16 cellular contexts compared by ENCODE assay signal in the genomic region with DNA sequence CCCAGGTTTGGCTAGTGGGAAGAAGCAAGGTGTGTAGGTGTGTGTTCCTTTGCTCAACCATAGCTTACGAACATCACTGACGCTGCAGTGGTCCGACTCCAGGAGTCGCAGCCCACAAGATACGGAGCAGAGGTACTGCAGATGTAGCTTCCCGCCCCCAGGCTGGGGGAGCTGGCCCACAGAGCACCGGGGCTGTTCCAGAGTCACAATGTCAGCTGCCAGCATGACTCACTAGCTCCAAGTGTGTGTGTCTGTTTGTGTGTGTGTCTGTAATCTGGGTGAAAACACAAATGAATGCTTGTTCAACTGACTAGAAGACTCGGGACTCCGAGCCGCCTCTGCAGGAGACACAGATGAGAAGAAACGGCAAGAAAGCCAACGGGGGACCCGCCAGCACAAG. TPM values are rescaled to one million over a fixed set of nuclear protein-coding genes. Genes with fewer than 3 reads are reported as not detected.
DNase-seq lines count a peak whose midpoint lies in the region; ATAC-seq, FAIRE-seq and TF ChIP-seq lines count a peak whose summit lies in the region.
"Had no signal": no experiment of that assay in that cellular context is flagged by ENCODE, and none has a peak within 500 bp of the region (broad histone marks: within the 10 kb centered on the region; RNA-seq: fewer than 3 reads in every experiment).

No MANE protein-coding gene starts in this region.

- CTCF ChIA-PET in activated CD8-positive, alpha-beta T cell treated with anti-CD3 and anti-CD28 coated beads for 36 hours (lab: Charles Lee): no interaction called here

- ATAC-seq in foreskin keratinocyte (peak; percentile 47), mucosa of descending colon (peak; percentile 10), thoracic aorta (ENCODE audit: insufficient number of reproducible peaks, low FRiP score, low read depth) (peak; percentile 19)
- ATAC-seq in activated CD8-positive, alpha-beta T cell treated with anti-CD3 and anti-CD28 coated beads for 36 hours: no peak
- ATAC-seq: SK-N-SH treated with all-trans-retinoic acid at 6 μM for 48 hours had no signal

- no peak for TF ChIP-seq CTCF in astrocyte (IDR thresholded peaks at IDR 0.05; ENCODE audit: insufficient read depth, low read depth, low read length)
- TF ChIP-seq CTCF in foreskin keratinocyte (conservative IDR thresholded peaks at IDR 0.05): no peak
- no peak for TF ChIP-seq CTCF in mucosa of descending colon (IDR thresholded peaks at IDR 0.05)
- TF ChIP-seq CTCF in thoracic aorta (IDR thresholded peaks at IDR 0.05): no peak
- TF ChIP-seq CTCF in neural progenitor cell (IDR thresholded peaks at IDR 0.05): no peak
- no peak for TF ChIP-seq CTCF in activated CD8-positive, alpha-beta T cell treated with anti-CD3 and anti-CD28 coated beads for 36 hours (IDR thresholded peaks at IDR 0.05)

- peak overlapping the region; percentile 30 for H3K4me3 Mint-ChIP-seq in astrocyte (ENCODE audit: unreplicated experiment)
- H3K4me3 Mint-ChIP-seq in neural progenitor cell: no peak overlapping the region
- H3K4me3 Mint-ChIP-seq in activated CD8-positive, alpha-beta T cell treated with anti-CD3 and anti-CD28 coated beads for 36 hours: no peak overlapping the region
- H3K4me3 Mint-ChIP-seq: memory B cell had no signal

- no peak overlapping the region for H3K4me3 ChIP-seq in astrocyte (ENCODE audit: insufficient read depth, low read depth, low read length)
- H3K4me3 ChIP-seq in mucosa of descending colon: no peak overlapping the region
- no peak overlapping the region for H3K4me3 ChIP-seq in thoracic aorta
- H3K4me3 ChIP-seq in neural progenitor cell: no peak overlapping the region
- H3K4me3 ChIP-seq: HAP-1 had no signal

- H4K20me1 ChIP-seq in astrocyte (ENCODE audit: insufficient read depth, low read length) (no peaks in the 10 kb centered on the region), neural progenitor cell (ENCODE audit: low read depth) (no peaks in the 10 kb centered on the region)

- intact Hi-C loops in mucosa of descending colon (cut with DNase I, micrococcal nuclease): no loop called here
- intact Hi-C loops in activated CD8-positive, alpha-beta T cell treated with anti-CD3 and anti-CD28 coated beads for 36 hours (cut with micrococcal nuclease): no loop called here

- no peaks in the 10 kb centered on the region for H3K36me3 ChIP-seq in astrocyte (ENCODE audit: insufficient read depth, low read length)
- no peaks in the 10 kb centered on the region for H3K36me3 ChIP-seq in mucosa of descending colon (ENCODE audit: low read depth)
- H3K36me3 ChIP-seq in thoracic aorta: no peaks in the 10 kb centered on the region
- peaks cover 5% of the 10 kb centered on the region for H3K36me3 ChIP-seq in neural progenitor cell
- H3K36me3 ChIP-seq: HAP-1 had no signal

- no peaks in the 10 kb centered on the region for H3K4me1 ChIP-seq in astrocyte (ENCODE audit: insufficient read depth, low read length)
- peaks cover 20% of the 10 kb centered on the region for H3K4me1 ChIP-seq in foreskin keratinocyte
- no peaks in the 10 kb centered on the region for H3K4me1 ChIP-seq in mucosa of descending colon (ENCODE audit: low read depth)
- no peaks in the 10 kb centered on the region for H3K4me1 ChIP-seq in thoracic aorta (ENCODE audit: control insufficient read depth in 1 of 2, low read depth in 2 of 2)
- H3K4me1 ChIP-seq in neural progenitor cell: peaks cover 5% of the 10 kb centered on the region
- H3K4me1 ChIP-seq: HAP-1 had no signal

- H3K27ac Mint-ChIP-seq in astrocyte (ENCODE audit: unreplicated experiment): peak overlapping the region; percentile 50
- H3K27ac Mint-ChIP-seq in neural progenitor cell: no peak overlapping the region
- H3K27ac Mint-ChIP-seq in activated CD8-positive, alpha-beta T cell treated with anti-CD3 and anti-CD28 coated beads for 36 hours: no peak overlapping the region
- H3K27ac Mint-ChIP-seq: memory B cell had no signal

- H3K27me3 ChIP-seq in astrocyte (ENCODE audit: insufficient read depth, low read length) (peaks cover 4% of the 10 kb centered on the region), foreskin keratinocyte (peaks cover 21% of the 10 kb centered on the region), thoracic aorta (replicated peaks; ENCODE audit: insufficient read depth) (no peaks in the 10 kb centered on the region), neural progenitor cell (no peaks in the 10 kb centered on the region)

- no peaks in the 10 kb centered on the region for H3F3A ChIP-seq in neural progenitor cell (ENCODE audit: low read depth)

- H2AFZ ChIP-seq in astrocyte (ENCODE audit: low read depth, low read length): no peak overlapping the region
- no peak overlapping the region for H2AFZ ChIP-seq in neural progenitor cell (replicated peaks)

- POLR2A ChIA-PET in activated CD8-positive, alpha-beta T cell treated with anti-CD3 and anti-CD28 coated beads for 36 hours (lab: Charles Lee): no interaction called here

- H3K27ac ChIP-seq in astrocyte (ENCODE audit: low read depth, low read length) (no peak overlapping the region), foreskin keratinocyte (no peak overlapping the region), thoracic aorta (no peak overlapping the region), neural progenitor cell (no peak overlapping the region)

- in situ Hi-C loops in ACHN (cut with HindIII; ENCODE audit: low pct_ligation_motif_present, low pct_unique_long_range_greater_than_20kb, low sequenced_read_pairs): no loop called here

- no peak overlapping the region for H3K9ac ChIP-seq in astrocyte (ENCODE audit: low read length)
- no peak overlapping the region for H3K9ac ChIP-seq in neural progenitor cell

- H3K9me3 Mint-ChIP-seq in astrocyte (ENCODE audit: unreplicated experiment): peaks cover 1% of the 10 kb centered on the region
- H3K9me3 Mint-ChIP-seq in neural progenitor cell: no peaks in the 10 kb centered on the region
- no peaks in the 10 kb centered on the region for H3K9me3 Mint-ChIP-seq in activated CD8-positive, alpha-beta T cell treated with anti-CD3 and anti-CD28 coated beads for 36 hours
- H3K9me3 Mint-ChIP-seq: memory B cell had no signal

- H3K4me1 Mint-ChIP-seq in astrocyte (ENCODE audit: low read depth, unreplicated experiment) (peaks cover 8% of the 10 kb centered on the region), neural progenitor cell (peaks cover 19% of the 10 kb centered on the region)
- H3K4me1 Mint-ChIP-seq in activated CD8-positive, alpha-beta T cell treated with anti-CD3 and anti-CD28 coated beads for 36 hours (ENCODE audit: low read depth): no peaks in the 10 kb centered on the region
- H3K4me1 Mint-ChIP-seq: memory B cell had no signal

- H3K4me2 ChIP-seq in astrocyte (ENCODE audit: low read length) (no peak overlapping the region), neural progenitor cell (no peak overlapping the region)

- DNase-seq in astrocyte (ENCODE audit: low read depth) (peak; percentile 45), foreskin keratinocyte (peak; percentile 3 to 21), mucosa of descending colon (no peak), thoracic aorta (ENCODE audit: low spot score) (no peak), NCI-H82 treated with DMSO at 0.1 percent for 48 hours (lab: John Stamatoyannopoulos, UW; ENCODE audit: unreplicated experiment) (no peak), neural progenitor cell (ENCODE audit: low spot score) (no peak), ACHN (no peak)
- no peak for DNase-seq in activated CD8-positive, alpha-beta T cell treated with anti-CD3 and anti-CD28 coated beads for 36 hours
- DNase-seq: activated gamma-delta T cell; central memory CD4-positive, alpha-beta T cell; NCI-H446 treated with DMSO at 0.1 percent for 48 hours had no signal

- no peak for FAIRE-seq in astrocyte (lab: Jason Lieb, UNC)

- no peaks in the 10 kb centered on the region for H3K9me3 ChIP-seq in astrocyte (ENCODE audit: insufficient read depth, low read depth, low read length)
- no peaks in the 10 kb centered on the region for H3K9me3 ChIP-seq in mucosa of descending colon
- H3K9me3 ChIP-seq in thoracic aorta: no peaks in the 10 kb centered on the region
- H3K9me3 ChIP-seq in neural progenitor cell (ENCODE audit: low read depth): no peaks in the 10 kb centered on the region
- H3K9me3 ChIP-seq: HAP-1 had no signal

- H3K79me2 ChIP-seq in astrocyte (ENCODE audit: insufficient read depth, low read length): no peaks in the 10 kb centered on the region
- H3K79me2 ChIP-seq in neural progenitor cell (ENCODE audit: low read depth): no peaks in the 10 kb centered on the region

- peaks cover 6% of the 10 kb centered on the region for H3K36me3 Mint-ChIP-seq in astrocyte (ENCODE audit: low read depth, unreplicated experiment)
- H3K36me3 Mint-ChIP-seq in neural progenitor cell: peaks cover 37% of the 10 kb centered on the region
- H3K36me3 Mint-ChIP-seq in activated CD8-positive, alpha-beta T cell treated with anti-CD3 and anti-CD28 coated beads for 36 hours (ENCODE audit: low read depth): no peaks in the 10 kb centered on the region
- H3K36me3 Mint-ChIP-seq: memory B cell had no signal

- no peaks in the 10 kb centered on the region for H3K27me3 Mint-ChIP-seq in astrocyte (ENCODE audit: low read depth, unreplicated experiment)
- peaks cover 14% of the 10 kb centered on the region for H3K27me3 Mint-ChIP-seq in neural progenitor cell (ENCODE audit: insufficient read depth, low read depth)
- H3K27me3 Mint-ChIP-seq in activated CD8-positive, alpha-beta T cell treated with anti-CD3 and anti-CD28 coated beads for 36 hours: no peaks in the 10 kb centered on the region

RNA-seq across cellular contexts. Expression of a gene that starts 10.5 kb away (rescaled TPM):
- not detected in 2 replicates for total RNA-seq in astrocyte
- not detected in 2 replicates for total RNA-seq in foreskin keratinocyte
- polyA plus RNA-seq in foreskin keratinocyte: 0.09 and 0.13 TPM in 2 replicates
- under 1 TPM in 1 of 3 donors, not detected in 2; 0.09 TPM for total RNA-seq in mucosa of descending colon
- not detected for total RNA-seq in thoracic aorta
- not detected in 2 replicates for total RNA-seq in neural progenitor cell (ENCODE audit: low replicate concordance)
- total RNA-seq in activated CD8-positive, alpha-beta T cell treated with anti-CD3 and anti-CD28 coated beads for 36 hours: not detected
- total RNA-seq: activated CD8-positive, alpha-beta memory T cell treated with anti-CD3 and anti-CD28 coated beads for 36 hours; osteocyte had no signal

RNA-seq across cellular contexts. Expression of a gene that starts 52.1 kb away (rescaled TPM):
- total RNA-seq in astrocyte (0.70 and 1.1 TPM in 2 replicates), foreskin keratinocyte (not detected in 2 replicates), mucosa of descending colon (under 1 TPM in 2 of 3 donors, not detected in 1; 0.05 to 0.54 TPM), thoracic aorta (not detected), neural progenitor cell (ENCODE audit: low replicate concordance) (8.9 and 12.4 TPM in 2 replicates)
- 0.02 TPM in 1 of 2 replicates, not detected in the other for polyA plus RNA-seq in foreskin keratinocyte
- under 1 TPM; 0.43 to 0.54 TPM for total RNA-seq in activated CD8-positive, alpha-beta T cell treated with anti-CD3 and anti-CD28 coated beads for 36 hours
- total RNA-seq: osteocyte had no signal

RNA-seq across cellular contexts. Expression of a gene that starts 53.4 kb away (rescaled TPM):
- total RNA-seq in astrocyte (14.3 and 16.9 TPM in 2 replicates), foreskin keratinocyte (12.8 and 13.8 TPM in 2 replicates), mucosa of descending colon (10 to 100 TPM in 1 of 3 donors, 1 to 10 TPM in 2; 5.4 to 13.0 (median 7.6) TPM), thoracic aorta (10 to 100 TPM in 1 of 2 donors, 1 to 10 TPM in 1; 1.6 to 16.9 TPM), neural progenitor cell (ENCODE audit: low replicate concordance) (13.3 and 22.1 TPM in 2 replicates)
- 8.9 and 12.9 TPM in 2 replicates for polyA plus RNA-seq in foreskin keratinocyte
- 10 to 100 TPM; 15.4 to 15.5 TPM for total RNA-seq in activated CD8-positive, alpha-beta T cell treated with anti-CD3 and anti-CD28 coated beads for 36 hours

Comparison
In these comparisons a context has a peak if more than half of its experiments do, and no peak if none do; other contexts are left out.
1. DNase-seq: peak in astrocyte (single experiment) and foreskin keratinocyte (2 of 2); none in mucosa of descending colon (0 of 3), thoracic aorta (single experiment), NCI-H82 treated with DMSO at 0.1 percent for 48 hours (single experiment), neural progenitor cell (single experiment), activated CD8-positive, alpha-beta T cell treated with anti-CD3 and anti-CD28 coated beads for 36 hours (single experiment) and ACHN (single experiment).